Comparison of ENCODE assay signal across 7 cellular contexts in the genomic region with DNA sequence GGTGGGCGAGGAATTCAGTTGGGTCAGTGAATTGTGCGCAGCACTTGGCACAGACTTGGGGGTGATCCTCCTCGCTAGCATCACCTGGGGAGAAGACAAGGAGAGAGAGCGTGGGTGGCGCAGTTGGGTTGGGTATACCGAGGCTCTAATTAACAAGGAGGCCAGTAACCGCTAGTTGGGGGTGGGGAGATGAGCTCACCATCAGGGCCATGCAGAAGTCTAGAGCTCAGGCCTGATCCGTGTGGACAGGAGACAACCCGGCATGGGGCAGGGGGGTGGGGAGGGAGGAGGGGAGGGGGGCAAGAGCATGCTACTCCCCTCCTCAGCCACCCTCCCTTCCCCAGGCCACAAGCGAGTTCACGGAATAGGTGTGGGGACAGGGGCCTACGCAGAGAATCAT. TPM values are rescaled to one million over a fixed set of nuclear protein-coding genes. Genes with fewer than 3 reads are reported as not detected.
DNase-seq lines count a peak whose midpoint lies in the region; TF ChIP-seq lines count a peak whose summit lies in the region.

No MANE protein-coding gene starts in this region.

- H3K9ac ChIP-seq in H9 (ENCODE audit: extremely low read depth, insufficient read length, low read length) (peak overlapping the region; percentile 82), SK-N-SH (peak overlapping the region; percentile 80; the same call in 1 of the 2 replicates)

- H3K27me3 Mint-ChIP-seq in H9 (ENCODE audit: low read depth) = no peaks in the 10 kb centered on the region

- H3K4me1 ChIP-seq in H9 (ENCODE audit: insufficient read depth, low read length) = peaks cover 18% of the 10 kb centered on the region; the same call in 1 of the 2 replicates
- H3K4me1 ChIP-seq in SK-N-SH (ENCODE audit: control insufficient read depth in 1 of 2, insufficient read depth in 2 of 2, low read depth in 1 of 2, low read length in 1 of 2) = peaks cover 0 to 16% of the 10 kb centered on the region in 2 experiments; a peak in 1 of 4 replicates
- H3K4me1 ChIP-seq in ovary (ENCODE audit: insufficient read depth) = peaks cover 4% of the 10 kb centered on the region

- H2AK5ac ChIP-seq in H9 (ENCODE audit: insufficient read length, low read length) = no peak overlapping the region

- H3K9me3 Mint-ChIP-seq in H9 = no peaks in the 10 kb centered on the region

- H3T11ph ChIP-seq in H9 (ENCODE audit: low read length) = no peak overlapping the region

- H3K4ac ChIP-seq in H9 (ENCODE audit: low read depth, low read length) = no peak overlapping the region; the same call in 1 of the 2 replicates

- TF ChIP-seq EP300 in SK-N-SH (IDR thresholded peaks at IDR 0.05; ENCODE audit: borderline replicate concordance in 1 of 2, low read depth in 1 of 2, low read length in 1 of 2) (no peak), ovary (IDR thresholded peaks at IDR 0.05) (no peak)

- H3K23ac ChIP-seq in H9 (ENCODE audit: insufficient read length, low read depth, low read length) = no peak overlapping the region

- H2BK20ac ChIP-seq in H9 (ENCODE audit: low read depth, low read length, poor library complexity, severe bottlenecking) = no peak overlapping the region

- H2AFZ ChIP-seq in H9 (ENCODE audit: low read length) (no peak overlapping the region), SK-N-SH (ENCODE audit: low read depth) (peak overlapping the region; percentile 91; the same call in 1 of the 2 replicates)

- peak overlapping the region; percentile 97 to 100 (median 99) for H3K27ac Mint-ChIP-seq in H9

- no peak overlapping the region for H3K18ac ChIP-seq in H9 (ENCODE audit: insufficient read length, low read depth, low read length)

- peaks cover 11% of the 10 kb centered on the region; the same call in 1 of the 2 replicates for H3K79me2 ChIP-seq in H9 (ENCODE audit: insufficient read depth, low read length)
- H3K79me2 ChIP-seq in SK-N-SH (ENCODE audit: insufficient read depth) = no peaks in the 10 kb centered on the region; the same call in 1 of the 2 replicates

- H4K20me1 ChIP-seq in H9 (ENCODE audit: control insufficient read depth, insufficient read depth, insufficient read length) = no peaks in the 10 kb centered on the region
- H4K20me1 ChIP-seq in SK-N-SH (ENCODE audit: insufficient read depth) = no peaks in the 10 kb centered on the region

- H3K27ac ChIP-seq in H9 (ENCODE audit: insufficient read length, low read depth, low read length) = no peak overlapping the region
- peak overlapping the region in 1 of 2 experiments; percentile 82; a peak in 2 of 4 replicates for H3K27ac ChIP-seq in SK-N-SH (ENCODE audit: low read depth in 2 of 2, low read length in 1 of 2)
- peak overlapping the region; percentile 53 to 71 for H3K27ac ChIP-seq in ovary

- no CpG with 5 or more reads among the region's 12 CpGs for WGBS in H9 (ENCODE audit: extremely low coverage, insufficient read length, low lambda C conversion rate)
- 35% methylated on average over 11 of the region's 12 CpGs for WGBS in SK-N-SH (ENCODE audit: low lambda C conversion rate)
- 9 to 13% (median 13%) methylated on average over 12 of the region's 12 CpGs for WGBS in ovary, 3 donors

- H3K4me3 Mint-ChIP-seq in H9 = peak overlapping the region; percentile 83 to 86

- H4K91ac ChIP-seq in H9 (ENCODE audit: insufficient read length, low read depth, low read length) = no peak overlapping the region

- no peak overlapping the region for H2BK120ac ChIP-seq in H9 (ENCODE audit: low read depth, low read length, poor library complexity, severe bottlenecking)

- H3K56ac ChIP-seq in H9 (ENCODE audit: insufficient read length, low read depth, low read length) = no peak overlapping the region

- no peaks in the 10 kb centered on the region for H3K9me2 ChIP-seq in SK-N-SH

- peaks cover 15% of the 10 kb centered on the region for H3K79me1 ChIP-seq in H9 (ENCODE audit: insufficient read depth, low read depth, low read length, poor library complexity, severe bottlenecking)

- H3K23me2 ChIP-seq in H9 (ENCODE audit: insufficient read length, low read depth, low read length, poor library complexity, severe bottlenecking) = peaks cover 8% of the 10 kb centered on the region

- peaks cover 0 to 5% of the 10 kb centered on the region in 2 experiments for H3K36me3 ChIP-seq in SK-N-SH (replicated peaks in 1 of 2; ENCODE audit: control insufficient read depth in 1 of 2, insufficient read depth in 2 of 2, low read length in 1 of 2)
- H3K36me3 ChIP-seq in ovary = no peaks in the 10 kb centered on the region

- H2BK5ac ChIP-seq in H9 (ENCODE audit: insufficient read length, low read length) = no peak overlapping the region

- TF ChIP-seq RAD21 in SK-N-SH (IDR thresholded peaks at IDR 0.05; ENCODE audit: low read length) = no peak

- no peak overlapping the region for H4K5ac ChIP-seq in H9 (ENCODE audit: insufficient read length, low read depth, low read length)

- H3K4me1 Mint-ChIP-seq in H9 = peaks cover 75 to 77% of the 10 kb centered on the region in 2 experiments

- H3K27me3 ChIP-seq in H9 (ENCODE audit: insufficient read depth, low read length) = no peaks in the 10 kb centered on the region
- peaks cover 6% of the 10 kb centered on the region; the same call in 1 of the 2 replicates for H3K27me3 ChIP-seq in SK-N-SH (ENCODE audit: insufficient read depth)
- no peaks in the 10 kb centered on the region for H3K27me3 ChIP-seq in ovary

- H3K4me2 ChIP-seq in H9 (ENCODE audit: insufficient read depth, insufficient read length, low read length) (peak overlapping the region; percentile 65), SK-N-SH (peak overlapping the region; percentile 89)

- TF ChIP-seq CTCF in H9 (conservative IDR thresholded peaks at IDR 0.05) (no peak), SK-N-SH (IDR thresholded peaks at IDR 0.05) (no peak), fibroblast of pulmonary artery (IDR thresholded peaks at IDR 0.05; ENCODE audit: low read length, missing control alignments) (no peak), ovary (IDR thresholded peaks at IDR 0.05) (no peak)

- H4K8ac ChIP-seq in H9 (replicated peaks; ENCODE audit: insufficient read length, low read depth, low read length) = no peak overlapping the region

- peak overlapping the region; percentile 94; the same call in 1 of the 2 replicates for H3K14ac ChIP-seq in H9 (ENCODE audit: insufficient read depth, low read length)

- no peaks in the 10 kb centered on the region for H3F3A ChIP-seq in SK-N-SH (replicated peaks; ENCODE audit: insufficient read depth)

- H3K36me3 Mint-ChIP-seq in H9 (ENCODE audit: insufficient read depth in 1 of 3, low read depth in 3 of 3) = peaks cover 47 to 69% (median 54%) of the 10 kb centered on the region in 3 experiments

- TF ChIP-seq POLR2A in ovary (IDR thresholded peaks at IDR 0.05) = no peak

- H2BK15ac ChIP-seq in H9 (ENCODE audit: low read depth, low read length) = no peak overlapping the region

- intact Hi-C loops in ovary (cut with DNase I) = no loop called here

- DNase-seq in H9 = no peak
- DNase-seq in SK-N-SH = peak; percentile 61
- no peak for DNase-seq in fibroblast of pulmonary artery (ENCODE audit: low read depth)
- peak in 4 of 5 donors; percentile 31 to 59 (median 53) for DNase-seq in ovary
- DNase-seq in kidney tubule cell (ENCODE audit: low spot score) = no peak
- DNase-seq in NK-92 (lab: John Stamatoyannopoulos, UW; ENCODE audit: unreplicated experiment) = no peak
- no peak for DNase-seq in activated gamma-delta T cell treated with Interleukin-2 at 50 U/mL for 16 hours

- POLR2A ChIA-PET in SK-N-SH (lab: Yijun Ruan, JAX) = interaction anchor here (0.9 to 2.8 kb wide), 2 partner anchors 14 to 49 kb away, joined by 5 to 36 read pairs; partner anchors contain the start of genes METTL3, RAB2B and TOX4

- H3K4me3 ChIP-seq in SK-N-SH (ENCODE audit: low read depth in 2 of 2, low read length in 1 of 2) (peak overlapping the region; percentile 75 to 77), fibroblast of pulmonary artery (replicated peaks; ENCODE audit: low read depth, low read length) (peak overlapping the region; percentile 70), ovary (peak overlapping the region; percentile 58)

- H2BK12ac ChIP-seq in H9 (ENCODE audit: insufficient read length, low read depth, low read length) = no peak overlapping the region

- H3K9me3 ChIP-seq in H9 (ENCODE audit: control insufficient read depth, low read depth, low read length) (no peaks in the 10 kb centered on the region), SK-N-SH (no peaks in the 10 kb centered on the region), ovary (no peaks in the 10 kb centered on the region)

- CTCF ChIA-PET in SK-N-SH (lab: Yijun Ruan, JAX) = interaction anchor here (1.1 to 1.3 kb wide), 4 partner anchors 9 to 48 kb away, joined by 3 to 7 read pairs (median 4); partner anchors contain the start of gene TOX4

TF ChIP-seq in SK-N-SH, 30 proteins besides CTCF, POLR2A, EP300 and RAD21 (continues in another document):
- TF ChIP-seq FOXJ3 (CRISPR knock-in tag; IDR thresholded peaks at IDR 0.05) = no peak
- TF ChIP-seq GATA2 (CRISPR knock-in tag; IDR thresholded peaks at IDR 0.05) = no peak
- no peak for TF ChIP-seq MXI1 (IDR thresholded peaks at IDR 0.05; ENCODE audit: low read depth, low read length)

RNA-seq across cellular contexts. Expression of gene SALL2, which starts 0.6 kb away (rescaled TPM):
- total RNA-seq in H9 (2021) = 287 and 299 TPM in 2 replicates
- polyA plus RNA-seq in SK-N-SH (2012; rRNA removed) = 7.5 and 9.1 TPM in 2 replicates
- 7.0 and 7.7 TPM in 2 replicates for polyA plus RNA-seq in SK-N-SH (2012; cell fraction: cytosol; rRNA removed)
- 6.1 and 6.4 TPM in 2 replicates for polyA plus RNA-seq in SK-N-SH (2012; cell fraction: nucleus; rRNA removed)
- total RNA-seq in ovary = 10 to 100 TPM; 11.9 to 38.8 (median 22.8) TPM
- 10 to 100 TPM; 25.9 to 32.7 TPM for polyA plus RNA-seq in ovary

RNA-seq across cellular contexts. Expression of gene METTL3, which starts 14.4 kb away (rescaled TPM):
- total RNA-seq in H9 (2021) = 84.1 and 84.4 TPM in 2 replicates
- 118 and 198 TPM in 2 replicates for polyA plus RNA-seq in SK-N-SH (2012; rRNA removed)
- polyA plus RNA-seq in SK-N-SH (2012; cell fraction: cytosol; rRNA removed) = 61.6 and 76.3 TPM in 2 replicates
- polyA plus RNA-seq in SK-N-SH (2012; cell fraction: nucleus; rRNA removed) = 869 and 939 TPM in 2 replicates
- total RNA-seq in ovary = 10 to 100 TPM; 40.4 to 61.5 (median 44.7) TPM
- 10 to 100 TPM; 36.3 to 37.0 TPM for polyA plus RNA-seq in ovary

RNA-seq across cellular contexts. Expression of gene TOX4, which starts 48.6 kb away (rescaled TPM):
- total RNA-seq in H9 (2021) = 58.0 and 64.7 TPM in 2 replicates
- polyA plus RNA-seq in SK-N-SH (2012; rRNA removed) = 52.3 and 69.3 TPM in 2 replicates
- polyA plus RNA-seq in SK-N-SH (2012; cell fraction: cytosol; rRNA removed) = 45.6 and 45.7 TPM in 2 replicates
- polyA plus RNA-seq in SK-N-SH (2012; cell fraction: nucleus; rRNA removed) = 68.6 and 95.7 TPM in 2 replicates
- total RNA-seq in ovary = 10 to 100 TPM; 22.7 to 75.3 (median 64.4) TPM
- polyA plus RNA-seq in ovary = 10 to 100 TPM; 21.8 to 73.8 TPM

RNA-seq across cellular contexts. Expression of gene RAB2B, which starts 48.8 kb away (rescaled TPM):
- total RNA-seq in H9 (2021) (26.2 and 27.9 TPM in 2 replicates), ovary (10 to 100 TPM; 18.4 to 28.7 (median 25.0) TPM)
- polyA plus RNA-seq in SK-N-SH (2012; rRNA removed) (24.4 and 41.2 TPM in 2 replicates), ovary (10 to 100 TPM; 15.8 to 53.7 TPM)
- polyA plus RNA-seq in SK-N-SH (2012; cell fraction: cytosol; rRNA removed) = 30.1 and 36.3 TPM in 2 replicates
- polyA plus RNA-seq in SK-N-SH (2012; cell fraction: nucleus; rRNA removed) = 13.2 and 30.3 TPM in 2 replicates

RNA-seq across cellular contexts. Expression of gene OR10G3, which starts 54.3 kb away (rescaled TPM):
- not detected in 2 replicates for total RNA-seq in H9 (2021)
- polyA plus RNA-seq in SK-N-SH (2012; rRNA removed) = not detected in 2 replicates
- polyA plus RNA-seq in SK-N-SH (2012; cell fraction: cytosol; rRNA removed) = not detected in 2 replicates
- not detected in 2 replicates for polyA plus RNA-seq in SK-N-SH (2012; cell fraction: nucleus; rRNA removed)
- not detected for total RNA-seq in ovary
- not detected for polyA plus RNA-seq in ovary

Comparison
In these comparisons a context has a peak if more than half of its experiments do, and no peak if none do; other contexts are left out.
1. DNase-seq: peak in SK-N-SH (single experiment) and ovary (4 of 5); none in H9 (single experiment), fibroblast of pulmonary artery (single experiment), kidney tubule cell (single experiment), NK-92 (single experiment) and activated gamma-delta T cell treated with Interleukin-2 at 50 U/mL for 16 hours (single experiment).
2. Peak in every context shown above with its lines, with median percentiles within 50 percentile points of each other: H3K4me3 ChIP-seq.